ENCODE assay signal across 35 cellular contexts in the genomic region with DNA sequence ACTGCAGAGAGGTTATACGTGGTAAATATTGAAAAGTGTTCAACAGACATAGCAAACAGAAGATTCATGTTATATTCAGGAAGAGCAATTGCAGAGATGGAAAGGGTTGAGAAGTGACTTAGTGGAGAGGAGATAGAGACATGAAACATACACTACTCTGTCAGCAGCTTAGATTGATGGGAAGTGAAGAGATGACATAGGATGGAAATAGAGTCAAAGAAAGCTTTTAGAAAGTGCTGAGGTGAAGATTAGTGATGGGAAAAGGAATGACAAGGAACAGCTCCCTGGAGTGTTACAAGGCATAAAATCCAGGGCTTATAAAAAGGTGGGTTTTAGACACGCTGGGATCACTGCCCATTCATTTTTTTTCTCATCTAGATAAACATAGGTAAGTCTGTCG. TPM values are rescaled to one million over a fixed set of nuclear protein-coding genes. Genes with fewer than 3 reads are reported as not detected.
DNase-seq lines count a peak whose midpoint lies in the region; ATAC-seq, FAIRE-seq and TF ChIP-seq lines count a peak whose summit lies in the region.
"Had no signal": no experiment of that assay in that cellular context is flagged by ENCODE, and none has a peak within 500 bp of the region (broad histone marks: within the 10 kb centered on the region; RNA-seq: fewer than 3 reads in every experiment).

No MANE protein-coding gene starts in this region.

- no peaks in the 10 kb centered on the region for H3K9me3 Mint-ChIP-seq in GM23338
- H3K9me3 Mint-ChIP-seq: CD14-positive monocyte; CD4-positive, alpha-beta T cell; CD8-positive, alpha-beta memory T cell; CD8-positive, alpha-beta T cell had no signal

- TF ChIP-seq RAD21 in K562 (CRISPR knock-in tag; conservative IDR thresholded peaks at IDR 0.05 in 1 of 2, IDR thresholded peaks at IDR 0.05 in 1 of 2) (no peak), neural cell (conservative IDR thresholded peaks at IDR 0.05) (no peak)

- TF ChIP-seq CTCF in GM23338 (conservative IDR thresholded peaks at IDR 0.05; ENCODE audit: low read depth in 2 of 2) (no peak), K562 (IDR thresholded peaks at IDR 0.05 in 2 of 3, conservative IDR thresholded peaks at IDR 0.05 in 1 of 3; ENCODE audit: insufficient read depth in 2 of 3, low read depth in 1 of 3, low read length in 3 of 3) (no peak), neural cell (IDR thresholded peaks at IDR 0.05; ENCODE audit: poor library complexity, severe bottlenecking) (no peak), vagina (IDR thresholded peaks at IDR 0.05) (no peak)

- no peaks in the 10 kb centered on the region for H3K9me1 ChIP-seq in K562 (ENCODE audit: control insufficient read depth, insufficient read depth, low read length)

- H3K4me3 Mint-ChIP-seq in GM23338, result no peak overlapping the region
- H3K4me3 Mint-ChIP-seq: B cell; CD14-positive monocyte; CD4-positive, alpha-beta memory T cell; CD4-positive, alpha-beta T cell; CD4-positive, CD25-positive, alpha-beta regulatory T cell; CD8-positive, alpha-beta memory T cell; CD8-positive, alpha-beta T cell had no signal

- intact Hi-C loops in K562 (cut with micrococcal nuclease) (no loop called here), vagina (cut with DNase I) (no loop called here)

- H2AFZ ChIP-seq in GM23338 (peak overlapping the region; percentile 6; the same call in 1 of the 2 replicates), K562 (ENCODE audit: low read depth, low read length) (peak overlapping the region; percentile 9; the same call in 1 of the 2 replicates), neural cell (ENCODE audit: low read depth, low read length) (no peak overlapping the region)

- no peaks in the 10 kb centered on the region for H3K27me3 Mint-ChIP-seq in GM23338 (ENCODE audit: insufficient read depth, low read depth, poor library complexity)
- H3K27me3 Mint-ChIP-seq: CD4-positive, alpha-beta memory T cell; CD4-positive, alpha-beta T cell; CD4-positive, CD25-positive, alpha-beta regulatory T cell; CD8-positive, alpha-beta memory T cell had no signal

- no peak for DNase-seq in GM23338 (ENCODE audit: low spot score)
- no peak for DNase-seq in K562 (ENCODE audit: extremely low read depth in 1 of 4, low spot score in 3 of 4)
- no peak for DNase-seq in NCI-H146 treated with DMSO at 0.1 percent for 48 hours (lab: John Stamatoyannopoulos, UW; ENCODE audit: unreplicated experiment)
- DNase-seq in amygdala (lab: John Stamatoyannopoulos, UW), result no peak
- no peak for DNase-seq in vagina (ENCODE audit: extremely low spot score in 2 of 2)
- DNase-seq: 8988T; ACHN; AML-193; BE2C; C1 segment of cervical spinal cord; Caco-2; Calu3; CD4-positive, alpha-beta memory T cell; CD4-positive, alpha-beta T cell; CD4-positive, CD25-positive, alpha-beta regulatory T cell; CD8-positive, alpha-beta memory T cell; CD8-positive, alpha-beta T cell; COR-L47; DMS 273 treated with DMSO at 0.1 percent for 48 hours; DMS153; DMS53; DMS79; DMS79 treated with DMSO at 0.1 percent for 48 hours; DND-41; EL had no signal

- no peaks in the 10 kb centered on the region for H3K36me3 Mint-ChIP-seq in GM23338 (ENCODE audit: low read depth)
- H3K36me3 Mint-ChIP-seq: CD14-positive monocyte; CD4-positive, alpha-beta memory T cell; CD4-positive, CD25-positive, alpha-beta regulatory T cell; CD8-positive, alpha-beta memory T cell; CD8-positive, alpha-beta T cell had no signal

- no peaks in the 10 kb centered on the region; the same call in 1 of the 2 replicates for H3K9me2 ChIP-seq in GM23338 (ENCODE audit: insufficient read depth)
- H3K9me2 ChIP-seq in neural cell (ENCODE audit: insufficient read depth, low read length), result no peaks in the 10 kb centered on the region

- FAIRE-seq in K562 (lab: Jason Lieb, UNC), result no peak
- FAIRE-seq: A204.1, A549, D721Med had no signal

- H3K4me1 ChIP-seq in GM23338 (ENCODE audit: insufficient read depth), result no peaks in the 10 kb centered on the region
- peaks cover 0 to 24% of the 10 kb centered on the region in 2 experiments; a peak in 3 of 5 replicates for H3K4me1 ChIP-seq in K562 (replicated peaks in 1 of 2; ENCODE audit: control insufficient read depth in 2 of 2, insufficient read depth in 2 of 2, low read length in 2 of 2)
- peaks cover 5% of the 10 kb centered on the region for H3K4me1 ChIP-seq in vagina
- H3K4me1 ChIP-seq: BE2C, BLaER1, Caco-2 had no signal

- H3K9ac ChIP-seq in K562 (ENCODE audit: insufficient read depth in 1 of 2, low read depth in 2 of 2, low read length in 2 of 2) (no peak overlapping the region), neural cell (ENCODE audit: low read length) (no peak overlapping the region)
- H3K9ac ChIP-seq: BLaER1; BLaER1 treated with 17β-estradiol and CSF1 and Interleukin-3, amounts not matched to agents 10 nM and 100 nM had no signal

- H4K20me1 ChIP-seq in GM23338 (replicated peaks; ENCODE audit: insufficient read depth) (no peaks in the 10 kb centered on the region), K562 (replicated peaks; ENCODE audit: control insufficient read depth, insufficient read depth, low read length) (no peaks in the 10 kb centered on the region), neural cell (ENCODE audit: insufficient read depth) (no peaks in the 10 kb centered on the region)
- H4K20me1 ChIP-seq: BLaER1; BLaER1 treated with 17β-estradiol and CSF1 and Interleukin-3, amounts not matched to agents 10 nM and 100 nM had no signal

- H3K79me2 ChIP-seq in GM23338 (replicated peaks; ENCODE audit: insufficient read depth) (no peaks in the 10 kb centered on the region), K562 (ENCODE audit: control insufficient read depth, insufficient read depth, low read length) (no peaks in the 10 kb centered on the region), neural cell (replicated peaks; ENCODE audit: insufficient read depth, low read length) (no peaks in the 10 kb centered on the region)

- H3K27me3 ChIP-seq in GM23338 (ENCODE audit: insufficient read depth) (no peaks in the 10 kb centered on the region), K562 (ENCODE audit: control insufficient read depth in 2 of 2, insufficient read depth in 2 of 2, low read length in 2 of 2) (no peaks in the 10 kb centered on the region), neural cell (ENCODE audit: insufficient read depth, low read depth, low read length) (no peaks in the 10 kb centered on the region), vagina (no peaks in the 10 kb centered on the region)
- H3K27me3 ChIP-seq: BE2C; BLaER1; BLaER1 treated with 17β-estradiol and CSF1 and Interleukin-3, amounts not matched to agents 10 nM and 100 nM had no signal

- no peak overlapping the region for H3K4me3 ChIP-seq in GM23338
- no peak overlapping the region for H3K4me3 ChIP-seq in K562
- H3K4me3 ChIP-seq in neural cell (ENCODE audit: low read length), result no peak overlapping the region
- H3K4me3 ChIP-seq in vagina, result no peak overlapping the region
- H3K4me3 ChIP-seq: A549; BLaER1; BLaER1 treated with 17β-estradiol and CSF1 and Interleukin-3, amounts not matched to agents 10 nM and 100 nM had no signal

- 46% methylated on average over 3 of the region's 3 CpGs for WGBS in K562 (ENCODE audit: insufficient coverage, low coverage, missing lambda C conversion rate)

- H3K36me3 ChIP-seq in GM23338 (ENCODE audit: insufficient read depth) (no peaks in the 10 kb centered on the region), K562 (ENCODE audit: control insufficient read depth, insufficient read depth, low read length) (no peaks in the 10 kb centered on the region; the same call in 2 of the 3 replicates), neural cell (ENCODE audit: insufficient read depth, low read length) (no peaks in the 10 kb centered on the region), vagina (no peaks in the 10 kb centered on the region)
- H3K36me3 ChIP-seq: BE2C; BLaER1; BLaER1 treated with 17β-estradiol and CSF1 and Interleukin-3, amounts not matched to agents 10 nM and 100 nM had no signal

- no peaks in the 10 kb centered on the region; the same call in 2 of the 3 replicates for H3K4me1 Mint-ChIP-seq in GM23338
- H3K4me1 Mint-ChIP-seq: B cell; CD14-positive monocyte; CD4-positive, alpha-beta memory T cell; CD4-positive, CD25-positive, alpha-beta regulatory T cell; CD8-positive, alpha-beta memory T cell had no signal

- ATAC-seq in GM23338 (no peak), K562 (no peak)
- ATAC-seq: A549; CD8-positive, alpha-beta T cell had no signal

- TF ChIP-seq POLR2A in K562 (conservative IDR thresholded peaks at IDR 0.05) (no peak), vagina (IDR thresholded peaks at IDR 0.05) (no peak)

- H3K4me2 ChIP-seq in GM23338 (no peak overlapping the region), K562 (ENCODE audit: insufficient read depth, low read length) (no peak overlapping the region), neural cell (ENCODE audit: low read length) (no peak overlapping the region)
- H3K4me2 ChIP-seq: A549; BLaER1; BLaER1 treated with 17β-estradiol and CSF1 and Interleukin-3, amounts not matched to agents 10 nM and 100 nM had no signal

- H3K27ac ChIP-seq in GM23338 (ENCODE audit: low read depth) (no peak overlapping the region), K562 (ENCODE audit: extremely low read depth, low read depth, low read length) (no peak overlapping the region), neural cell (ENCODE audit: low read length) (peak overlapping the region; percentile 54), vagina (no peak overlapping the region)
- H3K27ac ChIP-seq: 22Rv1; A549; BLaER1; BLaER1 treated with 17β-estradiol and CSF1 and Interleukin-3, amounts not matched to agents 10 nM and 100 nM; C4-2B had no signal

- CTCF ChIA-PET in K562 (lab: Yijun Ruan, JAX; ENCODE audit: low intra/inter-chr PET ratio), result no interaction called here

- no peak for TF ChIP-seq EP300 in K562 (IDR thresholded peaks at IDR 0.05; ENCODE audit: low read length)
- TF ChIP-seq EP300 in neural cell (conservative IDR thresholded peaks at IDR 0.05; ENCODE audit: poor library complexity, severe bottlenecking), result peak; percentile 84

- in situ Hi-C loops in K562 (cut with MboI), result no loop called here

- H3K27ac Mint-ChIP-seq in GM23338, result no peak overlapping the region
- H3K27ac Mint-ChIP-seq: B cell; CD14-positive monocyte; CD4-positive, alpha-beta memory T cell; CD4-positive, alpha-beta T cell; CD4-positive, CD25-positive, alpha-beta regulatory T cell; CD8-positive, alpha-beta memory T cell; CD8-positive, alpha-beta T cell had no signal

- POLR2A ChIA-PET in K562 (lab: Yijun Ruan, JAX), result interaction anchor here (1.0 kb wide), 1 partner anchor 16 kb away, joined by 4 read pairs; no protein-coding TSS in a partner anchor

- H3K9me3 ChIP-seq in K562 (replicated peaks; ENCODE audit: control insufficient read depth, insufficient read depth, low read depth, low read length), result no peaks in the 10 kb centered on the region
- no peaks in the 10 kb centered on the region for H3K9me3 ChIP-seq in neural cell (ENCODE audit: low read length)
- no peaks in the 10 kb centered on the region for H3K9me3 ChIP-seq in vagina
- H3K9me3 ChIP-seq: A549; BE2C; BLaER1; BLaER1 treated with 17β-estradiol and CSF1 and Interleukin-3, amounts not matched to agents 10 nM and 100 nM; Caco-2 had no signal

- no TSS peak for BruUV-seq in K562 (replicated peaks; lab: Mats Ljungman, UMichigan)

- H3F3A ChIP-seq in GM23338 (replicated peaks; ENCODE audit: low read depth), result no peaks in the 10 kb centered on the region
- H3F3A ChIP-seq in neural cell (ENCODE audit: insufficient read depth, low read length, poor library complexity, severe bottlenecking), result no peaks in the 10 kb centered on the region

RNA-seq across cellular contexts. Expression of gene GOLIM4, which starts 17.2 kb away (rescaled TPM):
- 34.4 and 40.5 TPM in 2 replicates for total RNA-seq in GM23338 (2014; rRNA removed; shearing (Covaris generic))
- polyA plus RNA-seq in GM23338 (2016; fragmentation: Nextera tagmentation; extraction: Ambion mirVana) (50.5 and 50.7 TPM in 2 replicates), K562 (2011; rRNA removed) (9.3 and 12.8 TPM in 2 replicates), K562 (2014; fragmentation: Illumina TruSeq; extraction: Trizol) (32.6 and 37.5 TPM in 2 replicates), K562 (2014; fragmentation: Nextera tagmentation; extraction: Ambion mirVana) (10 to 100 TPM; 11.3 to 12.0 TPM), K562 (2014; rRNA removed) (20.5 and 31.0 TPM in 2 replicates), neural cell (1.9 and 3.2 TPM in 2 replicates)
- 19.0 and 64.7 TPM in 2 replicates for total RNA-seq in K562 (2011; cell fraction: chromatin; rRNA removed; ENCODE audit: low replicate concordance)
- total RNA-seq in K562 (2011; cell fraction: nucleolus; rRNA removed), result 22.7 and 26.3 TPM in 2 replicates
- 35.1 and 43.4 TPM in 2 replicates for total RNA-seq in K562 (2011; cell fraction: nucleoplasm; rRNA removed)
- total RNA-seq in K562 (2014; rRNA removed) (39.4 and 43.7 TPM in 2 replicates), K562 (2014; rRNA removed; fragmentation: Illumina TruSeq; extraction: Trizol) (31.9 and 36.8 TPM in 2 replicates), K562 (2015; rRNA removed; fragmentation: Illumina TruSeq; extraction: Trizol) (36.0 TPM in 2 replicates), K562 (2021) (27.0 and 29.2 TPM in 2 replicates), vagina (36.8 TPM)
- 7.7 and 9.2 TPM in 2 replicates for polyA plus RNA-seq in K562 (2011; cell fraction: cytosol; rRNA removed)
- polyA plus RNA-seq in K562 (2011; cell fraction: nucleus; rRNA removed), result 16.0 and 16.9 TPM in 2 replicates
- 29.7 TPM in 2 replicates for polyA plus RNA-seq in K562 (2012)
- polyA minus RNA-seq in K562 (2011; rRNA and poly(A)+ RNA removed), result 41.7 and 56.2 TPM in 2 replicates
- polyA minus RNA-seq in K562 (2011; cell fraction: cytosol; rRNA and poly(A)+ RNA removed), result 17.6 and 25.5 TPM in 2 replicates
- 21.0 and 36.3 TPM in 2 replicates for polyA minus RNA-seq in K562 (2011; cell fraction: nucleus; rRNA and poly(A)+ RNA removed)
- 10.7 and 11.3 TPM in 2 replicates for polyA minus RNA-seq in neural cell
- polyA plus RNA-seq: CD4-positive, CD25-positive, alpha-beta regulatory T cell had no signal
